Comparison of ENCODE assay signal across 1 cellular context in the genomic region with DNA sequence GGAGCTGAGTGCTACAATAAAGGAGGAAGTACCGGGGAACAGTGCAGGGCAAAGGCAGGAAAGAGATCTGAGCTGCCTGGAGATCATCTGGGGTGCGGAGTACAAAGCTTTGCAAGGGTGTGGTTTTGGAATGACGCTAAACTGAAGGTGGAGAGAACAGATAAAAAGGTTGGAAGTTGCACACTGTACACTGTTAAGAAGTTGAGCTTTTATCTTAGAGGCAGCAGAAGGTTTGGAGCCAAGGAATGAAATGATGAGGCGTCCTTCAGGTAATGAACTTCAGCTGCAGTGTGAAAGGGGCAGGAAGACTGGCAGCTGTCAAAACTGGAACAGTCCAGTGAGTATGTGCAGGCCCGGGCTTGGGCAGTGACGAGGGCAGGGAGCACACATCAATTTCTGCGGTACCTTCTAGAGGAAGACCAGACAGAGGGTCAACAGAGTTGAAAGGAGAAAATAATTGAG.
TF ChIP-seq lines count a peak whose summit lies in the region.

No MANE protein-coding gene starts in this region.

TF ChIP-seq in K562, 482 proteins besides CTCF, POLR2A, EP300 and RAD21 (continued from another document and continues in another):
- TF ChIP-seq E2F8 (IDR thresholded peaks at IDR 0.05; ENCODE audit: low read depth, partially characterized antibody), result peak; percentile 77
- peak; percentile 67; the same call in 1 of the 2 replicates for TF ChIP-seq TOE1 (IDR thresholded peaks at IDR 0.05; ENCODE audit: borderline replicate concordance)
- TF ChIP-seq TOE1 (CRISPR knock-in tag; IDR thresholded peaks at IDR 0.05; ENCODE audit: borderline replicate concordance, low read depth), result no peak
- TF ChIP-seq KAT8 (IDR thresholded peaks at IDR 0.05; ENCODE audit: low read depth), result no peak
- peak; percentile 95 for TF ChIP-seq STAT5A (IDR thresholded peaks at IDR 0.05; ENCODE audit: borderline replicate concordance, low read length)
- TF ChIP-seq, protein P1, sequence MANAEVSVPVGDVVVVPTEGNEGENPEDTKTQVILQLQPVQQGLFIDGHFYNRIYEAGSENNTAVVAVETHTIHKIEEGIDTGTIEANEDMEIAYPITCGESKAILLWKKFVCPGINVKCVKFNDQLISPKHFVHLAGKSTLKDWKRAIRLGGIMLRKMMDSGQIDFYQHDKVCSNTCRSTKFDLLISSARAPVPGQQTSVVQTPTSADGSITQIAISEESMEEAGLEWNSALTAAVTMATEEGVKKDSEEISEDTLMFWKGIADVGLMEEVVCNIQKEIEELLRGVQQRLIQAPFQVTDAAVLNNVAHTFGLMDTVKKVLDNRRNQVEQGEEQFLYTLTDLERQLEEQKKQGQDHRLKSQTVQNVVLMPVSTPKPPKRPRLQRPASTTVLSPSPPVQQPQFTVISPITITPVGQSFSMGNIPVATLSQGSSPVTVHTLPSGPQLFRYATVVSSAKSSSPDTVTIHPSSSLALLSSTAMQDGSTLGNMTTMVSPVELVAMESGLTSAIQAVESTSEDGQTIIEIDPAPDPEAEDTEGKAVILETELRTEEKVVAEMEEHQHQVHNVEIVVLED (CRISPR knock-in tag; IDR thresholded peaks at IDR 0.05), result peak; percentile 37; the same call in 1 of the 2 replicates
- TF ChIP-seq, protein P2, sequence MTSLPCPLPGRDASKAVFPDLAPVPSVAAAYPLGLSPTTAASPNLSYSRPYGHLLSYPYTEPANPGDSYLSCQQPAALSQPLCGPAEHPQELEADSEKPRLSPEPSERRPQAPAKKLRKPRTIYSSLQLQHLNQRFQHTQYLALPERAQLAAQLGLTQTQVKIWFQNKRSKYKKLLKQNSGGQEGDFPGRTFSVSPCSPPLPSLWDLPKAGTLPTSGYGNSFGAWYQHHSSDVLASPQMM (CRISPR knock-in tag; IDR thresholded peaks at IDR 0.05), result no peak
- peak; percentile 31 to 43; a peak in 1 of 4 replicates for TF ChIP-seq FOXK2 (conservative IDR thresholded peaks at IDR 0.05 in 1 of 2, IDR thresholded peaks at IDR 0.05 in 1 of 2; ENCODE audit: low read depth in 2 of 2)
- TF ChIP-seq RNF2 (IDR thresholded peaks at IDR 0.05), result peak; percentile 78; the same call in 1 of the 2 replicates
- peak; percentile 60 for TF ChIP-seq TRIM28 (IDR thresholded peaks at IDR 0.05)
- TF ChIP-seq HES1 (IDR thresholded peaks at IDR 0.05; ENCODE audit: low read depth), result peak; percentile 82
- TF ChIP-seq NCOA4 (IDR thresholded peaks at IDR 0.05; ENCODE audit: partially characterized antibody), result peak; percentile 78
- no peak for TF ChIP-seq ZNF121 (CRISPR knock-in tag; conservative IDR thresholded peaks at IDR 0.05)
- peak in 1 of 2 experiments; percentile 76; a peak in 1 of 4 replicates for TF ChIP-seq ETV6 (IDR thresholded peaks at IDR 0.05; ENCODE audit: borderline replicate concordance in 1 of 2, low read depth in 2 of 2, low read length in 1 of 2)
- TF ChIP-seq ETV6 (CRISPR knock-in tag; IDR thresholded peaks at IDR 0.05; ENCODE audit: borderline replicate concordance), result no peak
- TF ChIP-seq ARID3A (IDR thresholded peaks at IDR 0.05; ENCODE audit: borderline replicate concordance, low read depth, low read length), result peak; percentile 55; the same call in 1 of the 2 replicates
- TF ChIP-seq, protein P3, sequence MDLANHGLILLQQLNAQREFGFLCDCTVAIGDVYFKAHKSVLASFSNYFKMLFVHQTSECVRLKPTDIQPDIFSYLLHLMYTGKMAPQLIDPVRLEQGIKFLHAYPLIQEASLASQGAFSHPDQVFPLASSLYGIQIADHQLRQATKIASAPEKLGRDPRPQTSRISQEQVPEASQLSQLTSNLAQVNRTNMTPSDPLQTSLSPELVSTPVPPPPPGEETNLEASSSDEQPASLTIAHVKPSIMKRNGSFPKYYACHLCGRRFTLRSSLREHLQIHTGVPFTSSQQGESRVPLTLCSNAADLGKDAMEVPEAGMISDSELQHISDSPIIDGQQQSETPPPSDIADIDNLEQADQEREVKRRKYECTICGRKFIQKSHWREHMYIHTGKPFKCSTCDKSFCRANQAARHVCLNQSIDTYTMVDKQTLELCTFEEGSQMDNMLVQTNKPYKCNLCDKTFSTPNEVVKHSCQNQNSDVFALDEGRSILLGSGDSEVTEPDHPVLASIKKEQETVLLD (IDR thresholded peaks at IDR 0.05), result peak; percentile 79; the same call in 1 of the 2 replicates
- TF ChIP-seq, protein P4, sequence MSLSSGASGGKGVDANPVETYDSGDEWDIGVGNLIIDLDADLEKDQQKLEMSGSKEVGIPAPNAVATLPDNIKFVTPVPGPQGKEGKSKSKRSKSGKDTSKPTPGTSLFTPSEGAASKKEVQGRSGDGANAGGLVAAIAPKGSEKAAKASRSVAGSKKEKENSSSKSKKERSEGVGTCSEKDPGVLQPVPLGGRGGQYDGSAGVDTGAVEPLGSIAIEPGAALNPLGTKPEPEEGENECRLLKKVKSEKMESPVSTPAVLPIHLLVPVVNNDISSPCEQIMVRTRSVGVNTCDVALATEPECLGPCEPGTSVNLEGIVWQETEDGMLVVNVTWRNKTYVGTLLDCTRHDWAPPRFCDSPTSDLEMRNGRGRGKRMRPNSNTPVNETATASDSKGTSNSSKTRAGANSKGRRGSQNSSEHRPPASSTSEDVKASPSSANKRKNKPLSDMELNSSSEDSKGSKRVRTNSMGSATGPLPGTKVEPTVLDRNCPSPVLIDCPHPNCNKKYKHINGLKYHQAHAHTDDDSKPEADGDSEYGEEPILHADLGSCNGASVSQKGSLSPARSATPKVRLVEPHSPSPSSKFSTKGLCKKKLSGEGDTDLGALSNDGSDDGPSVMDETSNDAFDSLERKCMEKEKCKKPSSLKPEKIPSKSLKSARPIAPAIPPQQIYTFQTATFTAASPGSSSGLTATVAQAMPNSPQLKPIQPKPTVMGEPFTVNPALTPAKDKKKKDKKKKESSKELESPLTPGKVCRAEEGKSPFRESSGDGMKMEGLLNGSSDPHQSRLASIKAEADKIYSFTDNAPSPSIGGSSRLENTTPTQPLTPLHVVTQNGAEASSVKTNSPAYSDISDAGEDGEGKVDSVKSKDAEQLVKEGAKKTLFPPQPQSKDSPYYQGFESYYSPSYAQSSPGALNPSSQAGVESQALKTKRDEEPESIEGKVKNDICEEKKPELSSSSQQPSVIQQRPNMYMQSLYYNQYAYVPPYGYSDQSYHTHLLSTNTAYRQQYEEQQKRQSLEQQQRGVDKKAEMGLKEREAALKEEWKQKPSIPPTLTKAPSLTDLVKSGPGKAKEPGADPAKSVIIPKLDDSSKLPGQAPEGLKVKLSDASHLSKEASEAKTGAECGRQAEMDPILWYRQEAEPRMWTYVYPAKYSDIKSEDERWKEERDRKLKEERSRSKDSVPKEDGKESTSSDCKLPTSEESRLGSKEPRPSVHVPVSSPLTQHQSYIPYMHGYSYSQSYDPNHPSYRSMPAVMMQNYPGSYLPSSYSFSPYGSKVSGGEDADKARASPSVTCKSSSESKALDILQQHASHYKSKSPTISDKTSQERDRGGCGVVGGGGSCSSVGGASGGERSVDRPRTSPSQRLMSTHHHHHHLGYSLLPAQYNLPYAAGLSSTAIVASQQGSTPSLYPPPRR (CRISPR knock-in tag; IDR thresholded peaks at IDR 0.05; ENCODE audit: borderline replicate concordance), result peak; percentile 69; the same call in 1 of the 2 replicates
- TF ChIP-seq CBX5 (IDR thresholded peaks at IDR 0.05; ENCODE audit: borderline replicate concordance, low read depth), result peak; percentile 24; the same call in 1 of the 2 replicates
- TF ChIP-seq, protein P5, sequence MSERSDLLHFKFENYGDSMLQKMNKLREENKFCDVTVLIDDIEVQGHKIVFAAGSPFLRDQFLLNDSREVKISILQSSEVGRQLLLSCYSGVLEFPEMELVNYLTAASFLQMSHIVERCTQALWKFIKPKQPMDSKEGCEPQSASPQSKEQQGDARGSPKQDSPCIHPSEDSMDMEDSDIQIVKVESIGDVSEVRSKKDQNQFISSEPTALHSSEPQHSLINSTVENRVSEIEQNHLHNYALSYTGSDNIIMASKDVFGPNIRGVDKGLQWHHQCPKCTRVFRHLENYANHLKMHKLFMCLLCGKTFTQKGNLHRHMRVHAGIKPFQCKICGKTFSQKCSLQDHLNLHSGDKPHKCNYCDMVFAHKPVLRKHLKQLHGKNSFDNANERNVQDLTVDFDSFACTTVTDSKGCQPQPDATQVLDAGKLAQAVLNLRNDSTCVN (CRISPR knock-in tag; IDR thresholded peaks at IDR 0.05), result peak; percentile 84; the same call in 1 of the 2 replicates
- peak; percentile 96 for TF ChIP-seq EHMT2 (IDR thresholded peaks at IDR 0.05)
- TF ChIP-seq ZBTB40 (IDR thresholded peaks at IDR 0.05), result peak; percentile 70
- TF ChIP-seq ZBTB40 (CRISPR knock-in tag; IDR thresholded peaks at IDR 0.05), result no peak
- no peak; the same call in 1 of the 2 replicates for TF ChIP-seq FOXK1 (CRISPR knock-in tag; IDR thresholded peaks at IDR 0.05; ENCODE audit: borderline replicate concordance)
